ENCODE assay signal across 17 cellular contexts in genomic region chr6:105676837-105677236, GRCh38.
A peak's percentile ranks its signal among the peaks of the same experiment; 100 is the strongest.
DNase-seq lines count a peak whose midpoint lies in the region; ATAC-seq, FAIRE-seq and TF ChIP-seq lines count a peak whose summit lies in the region.
"Had no signal": no experiment of that assay in that cellular context is flagged by ENCODE, and none has a peak within 500 bp of the region (broad histone marks: within the 10 kb centered on the region; RNA-seq: fewer than 3 reads in every experiment).

No MANE protein-coding gene starts in this region.

- H3F3A ChIP-seq in smooth muscle cell (ENCODE audit: low read depth): peaks cover 13% of the 10 kb centered on the region

- FAIRE-seq in GM12892 (lab: Jason Lieb, UNC): peak; percentile 44
- FAIRE-seq: A204.1, G401.6, GM12891, GM19239, H1 had no signal

- H3K36me3 ChIP-seq in smooth muscle cell (ENCODE audit: low read depth) (no peaks in the 10 kb centered on the region), aorta (ENCODE audit: control insufficient read depth in 1 of 2, insufficient read depth in 2 of 2, low read length in 1 of 2) (no peaks in the 10 kb centered on the region)
- H3K36me3 ChIP-seq: HAP-1 had no signal

- H3K4me3 ChIP-seq in smooth muscle cell (no peak overlapping the region), aorta (ENCODE audit: low read length in 2 of 2) (no peak overlapping the region)
- H3K4me3 ChIP-seq: HAP-1 had no signal

- H3K4me1 ChIP-seq in smooth muscle cell (ENCODE audit: low read depth) (peaks cover 6% of the 10 kb centered on the region), aorta (ENCODE audit: control insufficient read depth in 1 of 2, insufficient read depth in 2 of 2, low read length in 2 of 2) (peaks cover 0 to 3% of the 10 kb centered on the region in 2 donors)
- H3K4me1 ChIP-seq: HAP-1 had no signal

- H3K79me2 ChIP-seq in smooth muscle cell (ENCODE audit: low read depth): no peaks in the 10 kb centered on the region

- peak; percentile 28 for DNase-seq in DMS79 (lab: John Stamatoyannopoulos, UW)
- DNase-seq in GM12892 (ENCODE audit: insufficient read length): no peak
- no peak for DNase-seq in smooth muscle cell (lab: John Stamatoyannopoulos, UW; ENCODE audit: unreplicated experiment)
- DNase-seq in aorta: no peak
- DNase-seq: C1 segment of cervical spinal cord; Calu3; CD4-positive, alpha-beta T cell; DMS 273 treated with DMSO at 0.1 percent for 48 hours had no signal

- H3K9me3 ChIP-seq in smooth muscle cell (replicated peaks; ENCODE audit: low read depth): no peaks in the 10 kb centered on the region
- peaks cover 3% of the 10 kb centered on the region for H3K9me3 ChIP-seq in aorta (ENCODE audit: control insufficient read depth, low read length)
- H3K9me3 ChIP-seq: HAP-1 had no signal

- peak overlapping the region; percentile 24 for H2AFZ ChIP-seq in smooth muscle cell (ENCODE audit: low read depth)

- H3K27ac ChIP-seq in VCaP (peak overlapping the region; percentile 75; the same call in 1 of the 2 replicates), smooth muscle cell (ENCODE audit: low read depth) (peak overlapping the region; percentile 68), aorta (ENCODE audit: low read depth in 1 of 2, low read length in 2 of 2) (no peak overlapping the region)

- WGBS in smooth muscle cell (ENCODE audit: low lambda C conversion rate): 92% methylated on average over 2 of the region's 2 CpGs
- 20 to 33% methylated on average over 2 of the region's 2 CpGs for WGBS in aorta, 2 donors

- TF ChIP-seq CTCF in VCaP (conservative IDR thresholded peaks at IDR 0.05) (no peak), smooth muscle cell (IDR thresholded peaks at IDR 0.05; ENCODE audit: borderline replicate concordance, insufficient read depth, poor library complexity, severe bottlenecking) (no peak)

- no peaks in the 10 kb centered on the region for H4K20me1 ChIP-seq in smooth muscle cell (ENCODE audit: low read depth)

- no peak overlapping the region for H3K9ac ChIP-seq in smooth muscle cell (ENCODE audit: low read depth)

- H3K4me2 ChIP-seq in smooth muscle cell: no peak overlapping the region

- no peaks in the 10 kb centered on the region for H3K27me3 ChIP-seq in smooth muscle cell (ENCODE audit: low read depth)
- H3K27me3 ChIP-seq in aorta (ENCODE audit: control insufficient read depth in 1 of 2, insufficient read depth in 2 of 2, low read length in 1 of 2): no peaks in the 10 kb centered on the region

- ATAC-seq in HG03039 (IDR thresholded peaks at IDR 0.05; ENCODE audit: unreplicated experiment) (no peak), HG02798 (IDR thresholded peaks at IDR 0.05; ENCODE audit: poor library complexity, unreplicated experiment) (no peak), aorta (ENCODE audit: low FRiP score) (no peak)

- intact Hi-C loops in aorta (cut with DNase I): no loop called here

- TF ChIP-seq POLR2A in GM12892 (IDR thresholded peaks at IDR 0.05; ENCODE audit: low read depth, low read length): no peak

Comparison
In these comparisons a context has a peak if more than half of its experiments do, and no peak if none do; other contexts are left out.
1. H3K27ac ChIP-seq: peak in VCaP (single experiment) and smooth muscle cell (single experiment); none in aorta (0 of 2).